ENCODE assay signal across 8 cellular contexts in the genomic region with DNA sequence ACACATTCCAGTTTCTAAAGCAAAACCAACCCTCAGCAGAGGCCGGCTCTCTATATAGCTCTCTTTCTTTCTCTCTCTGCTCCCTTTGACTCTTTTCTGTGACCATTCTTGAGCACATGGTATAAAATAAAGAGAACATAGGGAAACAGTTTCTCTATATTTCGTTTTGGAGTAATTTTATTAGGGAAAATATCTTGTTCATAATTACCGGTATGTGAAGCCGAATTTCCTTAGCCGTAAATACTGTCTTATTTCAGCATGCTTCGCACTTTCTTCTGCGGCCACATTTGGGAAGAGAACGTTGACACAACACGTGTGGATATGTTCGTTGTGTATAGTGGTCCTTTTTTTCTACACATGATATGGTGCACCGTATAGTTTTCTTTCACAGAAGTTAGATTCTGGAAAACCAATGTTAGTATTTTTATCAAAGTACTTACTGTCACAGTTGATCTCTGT. TPM values are rescaled to one million over a fixed set of nuclear protein-coding genes. Genes with fewer than 3 reads are reported as not detected.
DNase-seq lines count a peak whose midpoint lies in the region; ATAC-seq and TF ChIP-seq lines count a peak whose summit lies in the region.

No MANE protein-coding gene starts in this region.

- H3K36me3 ChIP-seq in ACC112 (ENCODE audit: insufficient read depth, low read length) = no peaks in the 10 kb centered on the region
- H3K36me3 ChIP-seq in mammary epithelial cell (ENCODE audit: insufficient read depth, low read length) = no peaks in the 10 kb centered on the region

- intact Hi-C loops in mammary epithelial cell (cut with micrococcal nuclease) = loop anchor here (10.0 kb wide), 1 partner anchor 401 kb away; no protein-coding TSS in a partner anchor
- intact Hi-C loops in natural killer cell (cut with micrococcal nuclease) = loop anchor here (5.0 kb wide), 1 partner anchor 56 kb away; no protein-coding TSS in a partner anchor

- peak overlapping the region; percentile 76 for H3K4me3 ChIP-seq in ACC112 (ENCODE audit: low read depth, low read length)
- H3K4me3 ChIP-seq in mammary epithelial cell (replicated peaks in 1 of 3; ENCODE audit: insufficient read depth in 1 of 3, low read depth in 2 of 3, low read length in 3 of 3) = peak overlapping the region in 2 of 3 experiments; percentile 2 to 46

- no peak for DNase-seq in HFFc6
- DNase-seq in mammary epithelial cell = no peak
- DNase-seq in natural killer cell = no peak
- no peak for DNase-seq in NCI-H128 (lab: John Stamatoyannopoulos, UW; ENCODE audit: unreplicated experiment)
- DNase-seq in central memory CD4-positive, alpha-beta T cell = no peak
- no peak for DNase-seq in glomerular visceral epithelial cell (ENCODE audit: extremely low spot score)

- H3K36me3 Mint-ChIP-seq in HFFc6 (ENCODE audit: low read depth) = no peaks in the 10 kb centered on the region
- H3K36me3 Mint-ChIP-seq in natural killer cell = no peaks in the 10 kb centered on the region

- H3K79me2 ChIP-seq in ACC112 (ENCODE audit: control insufficient read depth, insufficient read depth, low read length, unreplicated experiment) = no peaks in the 10 kb centered on the region
- H3K79me2 ChIP-seq in mammary epithelial cell (ENCODE audit: insufficient read depth, low read length) = no peaks in the 10 kb centered on the region

- no TSS peak for BruUV-seq in mammary epithelial cell (replicated peaks; lab: Mats Ljungman, UMichigan)

- H3K27ac Mint-ChIP-seq in HFFc6 = no peak overlapping the region
- peak overlapping the region in 1 of 2 donors; percentile 56 for H3K27ac Mint-ChIP-seq in natural killer cell

- H3K27me3 ChIP-seq in ACC112 (ENCODE audit: insufficient read depth, low read length) = peaks cover 69% of the 10 kb centered on the region
- peaks cover 45% of the 10 kb centered on the region for H3K27me3 ChIP-seq in mammary epithelial cell (ENCODE audit: insufficient read depth, low read length)

- CTCF ChIA-PET in mammary epithelial cell (lab: Charles Lee; ENCODE audit: low non-redundant PET) = interaction anchor here (0.9 kb wide), 1 partner anchor 8 kb away, joined by 3 read pairs; no protein-coding TSS in a partner anchor

- H3K9me3 Mint-ChIP-seq in HFFc6 (peaks cover 4% of the 10 kb centered on the region; the same call in 1 of the 2 replicates), natural killer cell (no peaks in the 10 kb centered on the region)

- in situ Hi-C loops in mammary epithelial cell (cut with MboI; ENCODE audit: low sequenced_read_pairs in 2 of 2) = no loop called here

- H3K4me3 Mint-ChIP-seq in HFFc6 (peak overlapping the region; percentile 80), natural killer cell (peak overlapping the region; percentile 89)

- no peak for ATAC-seq in natural killer cell
- ATAC-seq in GM18858 (IDR thresholded peaks at IDR 0.05; ENCODE audit: unreplicated experiment) = no peak

- no peaks in the 10 kb centered on the region for H3K9me3 ChIP-seq in mammary epithelial cell (replicated peaks; ENCODE audit: insufficient read depth, low read length)

- dilution Hi-C loops in mammary epithelial cell (cut with HindIII; ENCODE audit: low sequenced_read_pairs) = no loop called here

- H4K20me1 ChIP-seq in mammary epithelial cell (ENCODE audit: insufficient read depth, low read length) = peaks cover 3% of the 10 kb centered on the region

- peak overlapping the region; percentile 87 for H2AFZ ChIP-seq in ACC112 (ENCODE audit: low read length, unreplicated experiment)
- H2AFZ ChIP-seq in mammary epithelial cell (ENCODE audit: low read depth, low read length) = peak overlapping the region; percentile 85

- H3K4me1 Mint-ChIP-seq in HFFc6 (ENCODE audit: low read depth) (0 out of 2 replicates have a peak, but pooled peaks cover 5% of the 10 kb centered on the region), natural killer cell (peaks cover 23 to 44% of the 10 kb centered on the region in 2 donors)

- WGBS in mammary epithelial cell (ENCODE audit: low coverage, missing lambda C conversion rate) = 95% methylated on average over 10 of the region's 11 CpGs

- H3K4me2 ChIP-seq in mammary epithelial cell (ENCODE audit: insufficient read depth, low read depth, low read length) = peak overlapping the region; percentile 91

- H3K9ac ChIP-seq in mammary epithelial cell (ENCODE audit: insufficient read depth, low read length) = no peak overlapping the region

- H3K4me1 ChIP-seq in ACC112 (ENCODE audit: control insufficient read depth, insufficient read depth, low read length, unreplicated experiment) (no peaks in the 10 kb centered on the region), mammary epithelial cell (ENCODE audit: insufficient read depth, low read length) (peaks cover 10% of the 10 kb centered on the region)

- H3K27me3 Mint-ChIP-seq in HFFc6 (ENCODE audit: insufficient read depth) (peaks cover 35% of the 10 kb centered on the region), natural killer cell (ENCODE audit: low read depth in 2 of 2) (peaks cover 44 to 47% of the 10 kb centered on the region in 2 donors)

- TF ChIP-seq CTCF in HFFc6 (IDR thresholded peaks at IDR 0.05) = no peak
- TF ChIP-seq CTCF in mammary epithelial cell (conservative IDR thresholded peaks at IDR 0.05 in 1 of 2, IDR thresholded peaks at IDR 0.05 in 1 of 2; ENCODE audit: extremely low read depth in 1 of 2, insufficient read depth in 1 of 2, low read depth in 1 of 2, low read length in 2 of 2) = no peak
- no peak for TF ChIP-seq CTCF in natural killer cell (IDR thresholded peaks at IDR 0.05)

- H3K27ac ChIP-seq in ACC112 (ENCODE audit: low read depth, low read length) (no peak overlapping the region), mammary epithelial cell (ENCODE audit: insufficient read depth, low read depth, low read length) (no peak overlapping the region)

RNA-seq across cellular contexts. Expression of a gene that starts 4.9 kb away (rescaled TPM):
- total RNA-seq in HFFc6 (2021; fragmentation: NEBNext Ultra II Directional; extraction: Animal tissue kit (Norgen Biotek cat#: 25700)) = under 1 TPM in 3 of 6 experiments, not detected in 3; 0.22 to 0.37 (median 0.31) TPM
- total RNA-seq in mammary epithelial cell (1 to 10 TPM in 1 of 2 donors, under 1 TPM in 1; 0.67 to 4.0 TPM), natural killer cell (10 to 100 TPM; 18.7 to 39.8 (median 24.5) TPM)
- 0.53 TPM for polyA plus RNA-seq in mammary epithelial cell
- polyA minus RNA-seq in mammary epithelial cell = 11.4 TPM
